Comparison of ENCODE assay signal across 2 cellular contexts in the genomic region with DNA sequence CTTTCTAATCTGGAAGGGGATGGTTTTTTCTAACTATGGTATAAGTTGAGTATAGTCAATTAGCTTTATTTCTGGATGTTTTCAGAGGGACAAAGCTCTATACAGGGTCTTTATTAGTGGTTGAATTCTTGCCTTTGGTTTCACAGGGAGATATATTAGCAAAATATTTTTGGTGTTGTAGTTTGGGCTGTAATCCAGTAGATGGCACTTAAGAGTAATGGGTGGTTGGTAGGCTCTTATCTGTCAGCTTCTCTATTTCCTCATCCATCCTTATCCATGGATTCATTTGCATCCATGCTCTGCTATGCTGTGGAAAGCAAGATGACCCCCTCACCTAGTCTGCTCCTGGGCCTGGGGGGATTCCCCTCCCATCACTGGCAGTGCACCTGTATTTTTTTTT.
TF ChIP-seq lines count a peak whose summit lies in the region.

No MANE protein-coding gene starts in this region.

TF ChIP-seq in SK-N-SH, 30 proteins besides CTCF, POLR2A, EP300 and RAD21 (continued from another document):
- TF ChIP-seq, protein P1, sequence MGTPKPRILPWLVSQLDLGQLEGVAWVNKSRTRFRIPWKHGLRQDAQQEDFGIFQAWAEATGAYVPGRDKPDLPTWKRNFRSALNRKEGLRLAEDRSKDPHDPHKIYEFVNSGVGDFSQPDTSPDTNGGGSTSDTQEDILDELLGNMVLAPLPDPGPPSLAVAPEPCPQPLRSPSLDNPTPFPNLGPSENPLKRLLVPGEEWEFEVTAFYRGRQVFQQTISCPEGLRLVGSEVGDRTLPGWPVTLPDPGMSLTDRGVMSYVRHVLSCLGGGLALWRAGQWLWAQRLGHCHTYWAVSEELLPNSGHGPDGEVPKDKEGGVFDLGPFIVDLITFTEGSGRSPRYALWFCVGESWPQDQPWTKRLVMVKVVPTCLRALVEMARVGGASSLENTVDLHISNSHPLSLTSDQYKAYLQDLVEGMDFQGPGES (IDR thresholded peaks at IDR 0.05; ENCODE audit: low read depth, low read length), result no peak
- TF ChIP-seq POLR2AphosphoS5 (IDR thresholded peaks at IDR 0.05; ENCODE audit: low read depth, low read length) (no peak), EZH2phosphoT487 (IDR thresholded peaks at IDR 0.05; ENCODE audit: borderline replicate concordance, low read depth) (no peak), TEAD4 (IDR thresholded peaks at IDR 0.05; ENCODE audit: borderline replicate concordance, insufficient read depth) (no peak), USF2 (IDR thresholded peaks at IDR 0.05; ENCODE audit: borderline replicate concordance, low read depth, low read length) (no peak), MXI1 (IDR thresholded peaks at IDR 0.05; ENCODE audit: low read depth, low read length) (no peak), CHD2 (IDR thresholded peaks at IDR 0.05; ENCODE audit: low read length, partially characterized antibody) (no peak), RFX5 (IDR thresholded peaks at IDR 0.05; ENCODE audit: low read length) (no peak), NRF1 (IDR thresholded peaks at IDR 0.05; ENCODE audit: low read depth, low read length) (no peak), MEF2A (IDR thresholded peaks at IDR 0.05; ENCODE audit: borderline replicate concordance, low read depth) (no peak), PBX3 (IDR thresholded peaks at IDR 0.05) (no peak), FOSL2 (IDR thresholded peaks at IDR 0.05; ENCODE audit: borderline replicate concordance, low read depth) (no peak), JUND (IDR thresholded peaks at IDR 0.05) (no peak), ELF1 (IDR thresholded peaks at IDR 0.05) (no peak), YY1 (IDR thresholded peaks at IDR 0.05; ENCODE audit: low read depth) (no peak), TAF1 (IDR thresholded peaks at IDR 0.05; ENCODE audit: borderline replicate concordance, low read depth, low read length) (no peak)
- TF ChIP-seq, protein P2, sequence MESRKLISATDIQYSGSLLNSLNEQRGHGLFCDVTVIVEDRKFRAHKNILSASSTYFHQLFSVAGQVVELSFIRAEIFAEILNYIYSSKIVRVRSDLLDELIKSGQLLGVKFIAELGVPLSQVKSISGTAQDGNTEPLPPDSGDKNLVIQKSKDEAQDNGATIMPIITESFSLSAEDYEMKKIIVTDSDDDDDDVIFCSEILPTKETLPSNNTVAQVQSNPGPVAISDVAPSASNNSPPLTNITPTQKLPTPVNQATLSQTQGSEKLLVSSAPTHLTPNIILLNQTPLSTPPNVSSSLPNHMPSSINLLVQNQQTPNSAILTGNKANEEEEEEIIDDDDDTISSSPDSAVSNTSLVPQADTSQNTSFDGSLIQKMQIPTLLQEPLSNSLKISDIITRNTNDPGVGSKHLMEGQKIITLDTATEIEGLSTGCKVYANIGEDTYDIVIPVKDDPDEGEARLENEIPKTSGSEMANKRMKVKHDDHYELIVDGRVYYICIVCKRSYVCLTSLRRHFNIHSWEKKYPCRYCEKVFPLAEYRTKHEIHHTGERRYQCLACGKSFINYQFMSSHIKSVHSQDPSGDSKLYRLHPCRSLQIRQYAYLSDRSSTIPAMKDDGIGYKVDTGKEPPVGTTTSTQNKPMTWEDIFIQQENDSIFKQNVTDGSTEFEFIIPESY (IDR thresholded peaks at IDR 0.05; ENCODE audit: borderline replicate concordance, low read depth), result no peak

TF ChIP-seq in SK-N-SH treated with all-trans-retinoic acid at 6 μM for 48 hours, 23 proteins besides CTCF, POLR2A, EP300 and RAD21 (continued from another document):
- TF ChIP-seq ZFP30 (CRISPR knock-in tag; IDR thresholded peaks at IDR 0.05) (no peak), GLIS3 (CRISPR knock-in tag; IDR thresholded peaks at IDR 0.05) (no peak), CSDC2 (CRISPR knock-in tag; IDR thresholded peaks at IDR 0.05) (no peak), ISL1 (CRISPR knock-in tag; IDR thresholded peaks at IDR 0.05) (no peak)
- TF ChIP-seq, protein P3, sequence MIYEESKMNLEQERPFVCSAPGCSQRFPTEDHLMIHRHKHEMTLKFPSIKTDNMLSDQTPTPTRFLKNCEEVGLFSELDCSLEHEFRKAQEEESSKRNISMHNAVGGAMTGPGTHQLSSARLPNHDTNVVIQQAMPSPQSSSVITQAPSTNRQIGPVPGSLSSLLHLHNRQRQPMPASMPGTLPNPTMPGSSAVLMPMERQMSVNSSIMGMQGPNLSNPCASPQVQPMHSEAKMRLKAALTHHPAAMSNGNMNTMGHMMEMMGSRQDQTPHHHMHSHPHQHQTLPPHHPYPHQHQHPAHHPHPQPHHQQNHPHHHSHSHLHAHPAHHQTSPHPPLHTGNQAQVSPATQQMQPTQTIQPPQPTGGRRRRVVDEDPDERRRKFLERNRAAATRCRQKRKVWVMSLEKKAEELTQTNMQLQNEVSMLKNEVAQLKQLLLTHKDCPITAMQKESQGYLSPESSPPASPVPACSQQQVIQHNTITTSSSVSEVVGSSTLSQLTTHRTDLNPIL (CRISPR knock-in tag; IDR thresholded peaks at IDR 0.05; ENCODE audit: low read depth), result no peak
